16 cellular contexts compared by ENCODE assay signal in genomic region chr6:38160831-38161230, GRCh38.
A peak's percentile ranks its signal among the peaks of the same experiment; 100 is the strongest.
DNase-seq lines count a peak whose midpoint lies in the region; ATAC-seq and TF ChIP-seq lines count a peak whose summit lies in the region.
"Had no signal": no experiment of that assay in that cellular context is flagged by ENCODE, and none has a peak within 500 bp of the region (broad histone marks: within the 10 kb centered on the region; RNA-seq: fewer than 3 reads in every experiment).

No MANE protein-coding gene starts in this region.

- TF ChIP-seq EP300 in SK-N-SH (IDR thresholded peaks at IDR 0.05; ENCODE audit: borderline replicate concordance in 1 of 2, low read depth in 1 of 2, low read length in 1 of 2), result no peak

- H3K4me3 ChIP-seq in SK-N-SH (ENCODE audit: low read depth in 2 of 2, low read length in 1 of 2), result no peak overlapping the region
- H3K4me3 ChIP-seq: BLaER1, GM12878, GM23338 had no signal

- H3K36me3 Mint-ChIP-seq in activated naive CD4-positive, alpha-beta T cell treated with anti-CD3 and anti-CD28 coated beads, Interleukin-2, amount 50 U/mL, for 24 hours, result peaks cover 9% of the 10 kb centered on the region
- H3K36me3 Mint-ChIP-seq in CD14-positive monocyte, result peaks cover 13 to 25% of the 10 kb centered on the region in 2 donors
- peaks cover 14% of the 10 kb centered on the region for H3K36me3 Mint-ChIP-seq in activated T-helper 17 cell treated with anti-CD3 and anti-CD28 coated beads, Interleukin-2, amount 50 U/mL, for 72 hours (ENCODE audit: low read depth)

- no peaks in the 10 kb centered on the region for H3K9me3 Mint-ChIP-seq in activated naive CD4-positive, alpha-beta T cell treated with anti-CD3 and anti-CD28 coated beads, Interleukin-2, amount 50 U/mL, for 24 hours
- peaks cover 0 to 7% (median 0%) of the 10 kb centered on the region in 7 donors for H3K9me3 Mint-ChIP-seq in CD14-positive monocyte
- peaks cover 4% of the 10 kb centered on the region for H3K9me3 Mint-ChIP-seq in activated T-helper 17 cell treated with anti-CD3 and anti-CD28 coated beads, Interleukin-2, amount 50 U/mL, for 72 hours
- H3K9me3 Mint-ChIP-seq: GM23338 had no signal

- no peak overlapping the region for H2AFZ ChIP-seq in SK-N-SH (ENCODE audit: low read depth)
- H2AFZ ChIP-seq: GM23338 had no signal

- H3K4me3 Mint-ChIP-seq in activated naive CD4-positive, alpha-beta T cell treated with anti-CD3 and anti-CD28 coated beads, Interleukin-2, amount 50 U/mL, for 24 hours, result no peak overlapping the region
- H3K4me3 Mint-ChIP-seq in CD14-positive monocyte, result no peak overlapping the region
- no peak overlapping the region for H3K4me3 Mint-ChIP-seq in activated T-helper 17 cell treated with anti-CD3 and anti-CD28 coated beads, Interleukin-2, amount 50 U/mL, for 72 hours
- H3K4me3 Mint-ChIP-seq: CD4-positive, CD25-positive, alpha-beta regulatory T cell; GM23338 had no signal

- intact Hi-C loops in CD14-positive monocyte (cut with micrococcal nuclease), result no loop called here

- WGBS in SK-N-SH (ENCODE audit: low lambda C conversion rate), result 98% methylated on average over 25 of the region's 25 CpGs

- H3K4me1 ChIP-seq in SK-N-SH (ENCODE audit: control insufficient read depth in 1 of 2, insufficient read depth in 2 of 2, low read depth in 1 of 2, low read length in 1 of 2), result no peaks in the 10 kb centered on the region; a peak in 1 of 4 replicates

- no peaks in the 10 kb centered on the region for H3K79me2 ChIP-seq in SK-N-SH (ENCODE audit: insufficient read depth)

- no peak overlapping the region for H3K9ac ChIP-seq in SK-N-SH
- H3K9ac ChIP-seq: BLaER1 had no signal

- no peak for TF ChIP-seq RAD21 in SK-N-SH (IDR thresholded peaks at IDR 0.05; ENCODE audit: low read length)

- DNase-seq in activated naive CD4-positive, alpha-beta T cell treated with anti-CD3 and anti-CD28 coated beads, Interleukin-2, amount 50 U/mL, for 16 hours, result no peak
- no peak for DNase-seq in CD14-positive monocyte (ENCODE audit: low spot score)
- peak; percentile 11 for DNase-seq in omental fat pad (ENCODE audit: low spot score)
- no peak for DNase-seq in DMS79 treated with DMSO at 0.1 percent for 48 hours (lab: John Stamatoyannopoulos, UW)
- no peak for DNase-seq in SK-N-SH
- DNase-seq: 8988T; AML-193; CD4-positive, CD25-positive, alpha-beta regulatory T cell; DMS 273 treated with DMSO at 0.1 percent for 48 hours had no signal

- no peaks in the 10 kb centered on the region for H3K27me3 ChIP-seq in SK-N-SH (ENCODE audit: insufficient read depth)
- H3K27me3 ChIP-seq: BLaER1 had no signal

- H3F3A ChIP-seq in SK-N-SH (replicated peaks; ENCODE audit: insufficient read depth), result no peaks in the 10 kb centered on the region

- H3K4me1 Mint-ChIP-seq in activated naive CD4-positive, alpha-beta T cell treated with anti-CD3 and anti-CD28 coated beads, Interleukin-2, amount 50 U/mL, for 24 hours, result no peaks in the 10 kb centered on the region
- H3K4me1 Mint-ChIP-seq in CD14-positive monocyte, result peaks cover 13% of the 10 kb centered on the region
- H3K4me1 Mint-ChIP-seq in activated T-helper 17 cell treated with anti-CD3 and anti-CD28 coated beads, Interleukin-2, amount 50 U/mL, for 72 hours, result no peaks in the 10 kb centered on the region
- H3K4me1 Mint-ChIP-seq: CD4-positive, CD25-positive, alpha-beta regulatory T cell had no signal

- peaks cover 0 to 4% of the 10 kb centered on the region in 2 experiments for H3K36me3 ChIP-seq in SK-N-SH (replicated peaks in 1 of 2; ENCODE audit: control insufficient read depth in 1 of 2, insufficient read depth in 2 of 2, low read length in 1 of 2)

- no peaks in the 10 kb centered on the region for H3K9me2 ChIP-seq in SK-N-SH

- H3K27me3 Mint-ChIP-seq in activated naive CD4-positive, alpha-beta T cell treated with anti-CD3 and anti-CD28 coated beads, Interleukin-2, amount 50 U/mL, for 24 hours, result no peaks in the 10 kb centered on the region
- peaks cover 1 to 5% (median 2%) of the 10 kb centered on the region in 3 donors for H3K27me3 Mint-ChIP-seq in CD14-positive monocyte (ENCODE audit: low read depth in 3 of 3)
- H3K27me3 Mint-ChIP-seq in activated T-helper 17 cell treated with anti-CD3 and anti-CD28 coated beads, Interleukin-2, amount 50 U/mL, for 72 hours, result no peaks in the 10 kb centered on the region
- H3K27me3 Mint-ChIP-seq: CD4-positive, CD25-positive, alpha-beta regulatory T cell had no signal

- H3K27ac Mint-ChIP-seq in activated naive CD4-positive, alpha-beta T cell treated with anti-CD3 and anti-CD28 coated beads, Interleukin-2, amount 50 U/mL, for 24 hours, result peak overlapping the region; percentile 64
- peak overlapping the region in 4 of 7 donors; percentile 3 to 76 (median 54) for H3K27ac Mint-ChIP-seq in CD14-positive monocyte
- H3K27ac Mint-ChIP-seq in activated T-helper 17 cell treated with anti-CD3 and anti-CD28 coated beads, Interleukin-2, amount 50 U/mL, for 72 hours, result peak overlapping the region; percentile 29
- H3K27ac Mint-ChIP-seq: GM23338 had no signal

- no peak overlapping the region for H3K4me2 ChIP-seq in SK-N-SH
- H3K4me2 ChIP-seq: BLaER1, GM23338 had no signal

- no peak for TF ChIP-seq CTCF in CD14-positive monocyte (IDR thresholded peaks at IDR 0.05)
- no peak for TF ChIP-seq CTCF in omental fat pad (IDR thresholded peaks at IDR 0.05)
- TF ChIP-seq CTCF in SK-N-SH (IDR thresholded peaks at IDR 0.05), result no peak

- H3K27ac ChIP-seq in SK-N-SH (ENCODE audit: low read depth in 2 of 2, low read length in 1 of 2), result no peak overlapping the region
- H3K27ac ChIP-seq: BLaER1, HL-60 had no signal

- ATAC-seq in activated T-helper 17 cell treated with anti-CD3 and anti-CD28 coated beads, Interleukin-2, amount 50 U/mL, for 72 hours (replicated peaks), result no peak
- no peak for ATAC-seq in omental fat pad (ENCODE audit: low FRiP score)
- ATAC-seq in GM18909 (IDR thresholded peaks at IDR 0.05; ENCODE audit: poor library complexity, unreplicated experiment), result no peak
- ATAC-seq: GM12878, GM23338 had no signal

- H3K9me3 ChIP-seq in SK-N-SH, result no peaks in the 10 kb centered on the region
- H3K9me3 ChIP-seq: BLaER1 had no signal

- CTCF ChIA-PET in SK-N-SH (lab: Yijun Ruan, JAX), result no interaction called here

- POLR2A ChIA-PET in SK-N-SH (lab: Yijun Ruan, JAX), result no interaction called here

- no peaks in the 10 kb centered on the region for H4K20me1 ChIP-seq in SK-N-SH (ENCODE audit: insufficient read depth)

TF ChIP-seq in SK-N-SH, 30 proteins besides CTCF, POLR2A, EP300 and RAD21 (continues in another document):
- TF ChIP-seq RXRA (IDR thresholded peaks at IDR 0.05; ENCODE audit: borderline replicate concordance, low read depth), result no peak
- TF ChIP-seq MXI1 (IDR thresholded peaks at IDR 0.05; ENCODE audit: low read depth, low read length), result no peak
- no peak for TF ChIP-seq NRF1 (IDR thresholded peaks at IDR 0.05; ENCODE audit: low read depth, low read length)
- no peak for TF ChIP-seq TAF1 (IDR thresholded peaks at IDR 0.05; ENCODE audit: borderline replicate concordance, low read depth, low read length)
- TF ChIP-seq ZBTB33 (IDR thresholded peaks at IDR 0.05; ENCODE audit: borderline replicate concordance, low read depth), result no peak
- TF ChIP-seq TEAD4 (IDR thresholded peaks at IDR 0.05; ENCODE audit: borderline replicate concordance, insufficient read depth), result no peak
- no peak for TF ChIP-seq ELF1 (IDR thresholded peaks at IDR 0.05)
- TF ChIP-seq IRF3 (IDR thresholded peaks at IDR 0.05; ENCODE audit: low read depth, low read length), result no peak
- TF ChIP-seq USF1 (IDR thresholded peaks at IDR 0.05; ENCODE audit: borderline replicate concordance, low read depth), result no peak
- TF ChIP-seq MAX (IDR thresholded peaks at IDR 0.05; ENCODE audit: low read depth), result no peak
- no peak for TF ChIP-seq GATA2 (CRISPR knock-in tag; IDR thresholded peaks at IDR 0.05)
- no peak for TF ChIP-seq GABPA (IDR thresholded peaks at IDR 0.05; ENCODE audit: low read depth)
- TF ChIP-seq POLR2AphosphoS5 (IDR thresholded peaks at IDR 0.05; ENCODE audit: low read depth, low read length), result no peak
- no peak for TF ChIP-seq CHD2 (IDR thresholded peaks at IDR 0.05; ENCODE audit: low read length, partially characterized antibody)
- no peak for TF ChIP-seq SMC3 (IDR thresholded peaks at IDR 0.05; ENCODE audit: low read depth, low read length)
- TF ChIP-seq FOSL2 (IDR thresholded peaks at IDR 0.05; ENCODE audit: borderline replicate concordance, low read depth), result no peak
